1 cellular context compared by ENCODE assay signal in genomic region chr1:96049759-96050409, GRCh38.
TF ChIP-seq lines count a peak whose summit lies in the region.

No MANE protein-coding gene starts in this region.

TF ChIP-seq in GM23338, 12 proteins besides CTCF, POLR2A, EP300 and RAD21 (continued from another document):
- TF ChIP-seq JUNB (IDR thresholded peaks at IDR 0.05; ENCODE audit: unreplicated experiment) (no peak), ZNF331 (CRISPR knock-in tag; IDR thresholded peaks at IDR 0.05; ENCODE audit: low read depth) (no peak), NANOG (IDR thresholded peaks at IDR 0.05; ENCODE audit: borderline replicate concordance) (no peak), CREB1 (CRISPR knock-in tag; IDR thresholded peaks at IDR 0.05; ENCODE audit: low read depth) (no peak), EZH2 (IDR thresholded peaks at IDR 0.05; ENCODE audit: low read depth, unreplicated experiment) (no peak), ZNF462 (CRISPR knock-in tag; IDR thresholded peaks at IDR 0.05) (no peak), EZH2phosphoT487 (IDR thresholded peaks at IDR 0.05; ENCODE audit: unreplicated experiment) (no peak)
